12 cellular contexts compared by ENCODE assay signal in genomic region chr17:79942591-79943353, GRCh38.
DNase-seq lines count a peak whose midpoint lies in the region; ATAC-seq and TF ChIP-seq lines count a peak whose summit lies in the region.
"Had no signal": no experiment of that assay in that cellular context is flagged by ENCODE, and none has a peak within 500 bp of the region (broad histone marks: within the 10 kb centered on the region; RNA-seq: fewer than 3 reads in every experiment).

No MANE protein-coding gene starts in this region.

- ATAC-seq in psoas muscle (peak in 1 of 4 donors; percentile 30), GM19463 (IDR thresholded peaks at IDR 0.05; ENCODE audit: unreplicated experiment) (no peak), HG03025 (IDR thresholded peaks at IDR 0.05; ENCODE audit: low FRiP score, unreplicated experiment) (no peak)

- TF ChIP-seq EP300 in tibial nerve (IDR thresholded peaks at IDR 0.05): no peak

- intact Hi-C loops in psoas muscle (cut with DNase I): no loop called here

- WGBS in psoas muscle, 3 donors: 66 to 72% (median 68%) methylated on average over 34 to 35 of the region's 35 CpGs
- 70 to 75% methylated on average over 35 of the region's 35 CpGs for WGBS in tibial nerve, 2 donors

- H3K4me1 ChIP-seq in psoas muscle (no peaks in the 10 kb centered on the region), tibial nerve (peaks cover 0 to 28% (median 0%) of the 10 kb centered on the region in 4 donors)

- peak overlapping the region; percentile 55 for H3K27ac Mint-ChIP-seq in T-helper 2 cell treated with Interferon-gamma antibody and Interleukin-4, amounts not matched to agents 5 μg/mL and 100 μg/mL, for 36 hours

- no peaks in the 10 kb centered on the region for H3K9me3 Mint-ChIP-seq in T-helper 2 cell treated with Interferon-gamma antibody and Interleukin-4, amounts not matched to agents 5 μg/mL and 100 μg/mL, for 36 hours
- H3K9me3 Mint-ChIP-seq: neural crest cell had no signal

- no peak for TF ChIP-seq POLR2A in tibial nerve (IDR thresholded peaks at IDR 0.05)

- H3K36me3 ChIP-seq in psoas muscle (ENCODE audit: insufficient read depth in 1 of 2, low read depth in 1 of 2) (no peaks in the 10 kb centered on the region), tibial nerve (peaks cover 0 to 98% (median 11%) of the 10 kb centered on the region in 3 donors)

- H3K27ac ChIP-seq in psoas muscle (no peak overlapping the region), tibial nerve (no peak overlapping the region)
- H3K27ac ChIP-seq: epithelial cell of prostate, VCaP had no signal

- H3K9me3 ChIP-seq in psoas muscle: no peaks in the 10 kb centered on the region
- H3K9me3 ChIP-seq in tibial nerve: no peaks in the 10 kb centered on the region

- H3K4me3 ChIP-seq in fibroblast of mammary gland (ENCODE audit: control insufficient read depth, low read depth, low read length) (no peak overlapping the region), psoas muscle (no peak overlapping the region), tibial nerve (no peak overlapping the region)

- H3K27me3 ChIP-seq in psoas muscle (ENCODE audit: insufficient read depth in 3 of 3, low read length in 2 of 3) (peaks cover 0 to 20% (median 6%) of the 10 kb centered on the region in 3 donors), tibial nerve (no peaks in the 10 kb centered on the region)

- no peaks in the 10 kb centered on the region for H3K27me3 Mint-ChIP-seq in T-helper 2 cell treated with Interferon-gamma antibody and Interleukin-4, amounts not matched to agents 5 μg/mL and 100 μg/mL, for 36 hours (ENCODE audit: low read depth)

- TF ChIP-seq CTCF in fibroblast of mammary gland (conservative IDR thresholded peaks at IDR 0.05; ENCODE audit: control insufficient read depth, insufficient read depth, low read depth, low read length): no peak
- no peak for TF ChIP-seq CTCF in psoas muscle (IDR thresholded peaks at IDR 0.05)
- no peak for TF ChIP-seq CTCF in GM10266 (IDR thresholded peaks at IDR 0.05; ENCODE audit: control insufficient read depth, insufficient read depth, low read depth, missing control alignments)
- TF ChIP-seq CTCF in tibial nerve (IDR thresholded peaks at IDR 0.05): no peak

- peaks cover 5% of the 10 kb centered on the region for H3K4me1 Mint-ChIP-seq in T-helper 2 cell treated with Interferon-gamma antibody and Interleukin-4, amounts not matched to agents 5 μg/mL and 100 μg/mL, for 36 hours (ENCODE audit: low read depth)

- peak overlapping the region; percentile 25 for H3K4me3 Mint-ChIP-seq in T-helper 2 cell treated with Interferon-gamma antibody and Interleukin-4, amounts not matched to agents 5 μg/mL and 100 μg/mL, for 36 hours
- H3K4me3 Mint-ChIP-seq: neural crest cell had no signal

- no peaks in the 10 kb centered on the region for H3K36me3 Mint-ChIP-seq in T-helper 2 cell treated with Interferon-gamma antibody and Interleukin-4, amounts not matched to agents 5 μg/mL and 100 μg/mL, for 36 hours (ENCODE audit: low read depth)

- DNase-seq in ELR (ENCODE audit: low read depth) (peak; percentile 59), fibroblast of mammary gland (ENCODE audit: low read depth) (peak; percentile 55), psoas muscle (peak; percentile 28 to 62), GM10266 (ENCODE audit: extremely low spot score) (no peak), tibial nerve (ENCODE audit: low spot score in 2 of 2) (no peak)
- peak; percentile 20 for DNase-seq in T-helper 2 cell treated with Interferon-gamma antibody and Interleukin-4, amounts not matched to agents 5 μg/mL and 100 μg/mL, for 36 hours (ENCODE audit: low spot score)
- DNase-seq: NCI-H510A had no signal

Comparison
In these comparisons a context has a peak if more than half of its experiments do, and no peak if none do; other contexts are left out.
1. DNase-seq: peak in ELR (single experiment), T-helper 2 cell treated with Interferon-gamma antibody and Interleukin-4, amounts not matched to agents 5 μg/mL and 100 μg/mL, for 36 hours (single experiment), fibroblast of mammary gland (single experiment) and psoas muscle (2 of 2); none in GM10266 (single experiment) and tibial nerve (0 of 2).